Comparison of ENCODE assay signal across 1 cellular context in genomic region chr16:30491744-30492308, GRCh38.
TF ChIP-seq lines count a peak whose summit lies in the region.

No MANE protein-coding gene starts in this region.

TF ChIP-seq in HEK293, 187 proteins besides CTCF, POLR2A, EP300 and RAD21 (continued from another document):
- TF ChIP-seq PRDM4 (tag by site-specific recombination; IDR thresholded peaks at IDR 0.05): no peak
- TF ChIP-seq ZNF184 (tag by site-specific recombination; IDR thresholded peaks at IDR 0.05): no peak
- TF ChIP-seq KLF17 (tag by site-specific recombination; IDR thresholded peaks at IDR 0.05): no peak
- TF ChIP-seq ZNF664 (tag by site-specific recombination; IDR thresholded peaks at IDR 0.05): peak; percentile 96
- no peak for TF ChIP-seq ZNF404 (tag by site-specific recombination; IDR thresholded peaks at IDR 0.05)
- no peak for TF ChIP-seq ZNF140 (tag by site-specific recombination; IDR thresholded peaks at IDR 0.05)
- TF ChIP-seq SETDB1 (IDR thresholded peaks at IDR 0.05; ENCODE audit: insufficient read length, low read length): no peak
- no peak for TF ChIP-seq ZNF510 (tag by site-specific recombination; IDR thresholded peaks at IDR 0.05; ENCODE audit: insufficient replicate concordance)
- TF ChIP-seq SP7 (tag by site-specific recombination; IDR thresholded peaks at IDR 0.05): peak; percentile 28; the same call in 1 of the 2 replicates
- TF ChIP-seq ZNF747 (tag by site-specific recombination; IDR thresholded peaks at IDR 0.05): no peak
- peak; percentile 87 for TF ChIP-seq ZBTB17 (tag by site-specific recombination; IDR thresholded peaks at IDR 0.05)
- peak; percentile 52; the same call in 1 of the 2 replicates for TF ChIP-seq ZNF362 (tag by site-specific recombination; IDR thresholded peaks at IDR 0.05)
- peak; percentile 81 for TF ChIP-seq PRDM1 (tag by site-specific recombination; IDR thresholded peaks at IDR 0.05)
- TF ChIP-seq ZNF157 (tag by site-specific recombination; IDR thresholded peaks at IDR 0.05): no peak
- 0 out of 2 replicates have a peak, but pooled peaks have one; percentile 40 for TF ChIP-seq ZNF10 (tag by site-specific recombination; IDR thresholded peaks at IDR 0.05)
- no peak for TF ChIP-seq ZNF133 (tag by site-specific recombination; IDR thresholded peaks at IDR 0.05)
- no peak for TF ChIP-seq ZNF211 (tag by site-specific recombination; IDR thresholded peaks at IDR 0.05; ENCODE audit: low read depth)
- no peak for TF ChIP-seq ZNF488 (tag by site-specific recombination; IDR thresholded peaks at IDR 0.05)
- TF ChIP-seq GLIS1 (tag by site-specific recombination; IDR thresholded peaks at IDR 0.05): peak; percentile 44
- no peak for TF ChIP-seq ZNF596 (tag by site-specific recombination; IDR thresholded peaks at IDR 0.05)
- TF ChIP-seq ZNF366 (tag by site-specific recombination; conservative IDR thresholded peaks at IDR 0.05): peak; percentile 33
- no peak for TF ChIP-seq ZNF223 (tag by site-specific recombination; IDR thresholded peaks at IDR 0.05)
- peak; percentile 55 for TF ChIP-seq ZNF654 (tag by site-specific recombination; IDR thresholded peaks at IDR 0.05; ENCODE audit: low read depth)
- TF ChIP-seq ZNF600 (tag by site-specific recombination; IDR thresholded peaks at IDR 0.05): peak; percentile 23; the same call in 1 of the 2 replicates
- TF ChIP-seq ZNF629 (tag by site-specific recombination; IDR thresholded peaks at IDR 0.05): peak; percentile 26
